Comparison of ENCODE assay signal across 1 cellular context in genomic region chr3:134854285-134854684, GRCh38.
TF ChIP-seq lines count a peak whose summit lies in the region.

No MANE protein-coding gene starts in this region.

TF ChIP-seq in SK-N-SH treated with all-trans-retinoic acid at 6 μM for 48 hours, 23 proteins besides CTCF, POLR2A, EP300 and RAD21 (continued from another document):
- no peak for TF ChIP-seq PATZ1 (CRISPR knock-in tag; IDR thresholded peaks at IDR 0.05; ENCODE audit: borderline replicate concordance)
- TF ChIP-seq SNAI2 (CRISPR knock-in tag; IDR thresholded peaks at IDR 0.05) = no peak
- TF ChIP-seq ISL1 (CRISPR knock-in tag; IDR thresholded peaks at IDR 0.05) = no peak
- TF ChIP-seq TOX (CRISPR knock-in tag; IDR thresholded peaks at IDR 0.05; ENCODE audit: borderline replicate concordance) = no peak
